ENCODE assay signal across 1 cellular context in genomic region chr19:49590071-49590970, GRCh38.
TF ChIP-seq lines count a peak whose summit lies in the region.

No MANE protein-coding gene starts in this region.

TF ChIP-seq in HepG2, 621 proteins besides CTCF, POLR2A, EP300 and RAD21 (continued from another document and continues in another):
- TF ChIP-seq, protein P1, sequence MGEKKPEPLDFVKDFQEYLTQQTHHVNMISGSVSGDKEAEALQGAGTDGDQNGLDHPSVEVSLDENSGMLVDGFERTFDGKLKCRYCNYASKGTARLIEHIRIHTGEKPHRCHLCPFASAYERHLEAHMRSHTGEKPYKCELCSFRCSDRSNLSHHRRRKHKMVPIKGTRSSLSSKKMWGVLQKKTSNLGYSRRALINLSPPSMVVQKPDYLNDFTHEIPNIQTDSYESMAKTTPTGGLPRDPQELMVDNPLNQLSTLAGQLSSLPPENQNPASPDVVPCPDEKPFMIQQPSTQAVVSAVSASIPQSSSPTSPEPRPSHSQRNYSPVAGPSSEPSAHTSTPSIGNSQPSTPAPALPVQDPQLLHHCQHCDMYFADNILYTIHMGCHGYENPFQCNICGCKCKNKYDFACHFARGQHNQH (CRISPR knock-in tag; IDR thresholded peaks at IDR 0.05): 0 out of 2 replicates have a peak, but pooled peaks have one; percentile 34
- TF ChIP-seq ZFP41 (CRISPR knock-in tag; IDR thresholded peaks at IDR 0.05; ENCODE audit: borderline replicate concordance) (no peak), ZNF569 (CRISPR knock-in tag; IDR thresholded peaks at IDR 0.05; ENCODE audit: borderline replicate concordance) (0 out of 2 replicates have a peak, but pooled peaks have one; percentile 44), ZFP36L2 (CRISPR knock-in tag; IDR thresholded peaks at IDR 0.05) (no peak), ZFYVE20 (CRISPR knock-in tag; IDR thresholded peaks at IDR 0.05; ENCODE audit: borderline replicate concordance, low read depth) (peak; percentile 86; the same call in 1 of the 2 replicates), ZNF496 (CRISPR knock-in tag; IDR thresholded peaks at IDR 0.05; ENCODE audit: insufficient replicate concordance) (no peak), MXI1 (IDR thresholded peaks at IDR 0.05; ENCODE audit: borderline replicate concordance, low read depth, low read length) (no peak; the same call in 2 of the 3 replicates), ZNF557 (CRISPR knock-in tag; IDR thresholded peaks at IDR 0.05) (no peak), FOXO1 (CRISPR knock-in tag; IDR thresholded peaks at IDR 0.05) (peak; percentile 40; the same call in 1 of the 2 replicates), HMGA1 (CRISPR knock-in tag; conservative IDR thresholded peaks at IDR 0.05) (no peak), ZNF567 (CRISPR knock-in tag; IDR thresholded peaks at IDR 0.05; ENCODE audit: borderline replicate concordance) (no peak), ZKSCAN8 (CRISPR knock-in tag; IDR thresholded peaks at IDR 0.05; ENCODE audit: borderline replicate concordance) (no peak), ZNF564 (CRISPR knock-in tag; IDR thresholded peaks at IDR 0.05) (no peak), MED8 (CRISPR knock-in tag; IDR thresholded peaks at IDR 0.05; ENCODE audit: insufficient replicate concordance) (peak; percentile 38), ZNF224 (CRISPR knock-in tag; IDR thresholded peaks at IDR 0.05) (no peak), ZNF558 (CRISPR knock-in tag; IDR thresholded peaks at IDR 0.05; ENCODE audit: borderline replicate concordance) (no peak; the same call in 1 of the 2 replicates), IRF2 (CRISPR knock-in tag; IDR thresholded peaks at IDR 0.05) (peak; percentile 65), FOXP1 (IDR thresholded peaks at IDR 0.05) (no peak), FOXP1 (CRISPR knock-in tag; IDR thresholded peaks at IDR 0.05) (no peak), TBX2 (CRISPR knock-in tag; IDR thresholded peaks at IDR 0.05; ENCODE audit: borderline replicate concordance) (peak; percentile 54; the same call in 1 of the 2 replicates), SIN3A (IDR thresholded peaks at IDR 0.05; ENCODE audit: borderline replicate concordance, low read depth, low read length) (0 out of 2 replicates have a peak, but pooled peaks have one; percentile 35), ZNF616 (CRISPR knock-in tag; IDR thresholded peaks at IDR 0.05; ENCODE audit: low read depth) (no peak), THAP7 (CRISPR knock-in tag; IDR thresholded peaks at IDR 0.05) (peak; percentile 19; the same call in 1 of the 2 replicates), ZBTB33 (CRISPR knock-in tag; IDR thresholded peaks at IDR 0.05) (0 out of 2 replicates have a peak, but pooled peaks have one; percentile 34), ZNF792 (CRISPR knock-in tag; IDR thresholded peaks at IDR 0.05) (no peak), SNAPC4 (CRISPR knock-in tag; IDR thresholded peaks at IDR 0.05) (peak; percentile 41; the same call in 1 of the 2 replicates), GPN1 (CRISPR knock-in tag; IDR thresholded peaks at IDR 0.05; ENCODE audit: borderline replicate concordance) (no peak), HOXA9 (CRISPR knock-in tag; IDR thresholded peaks at IDR 0.05; ENCODE audit: borderline replicate concordance) (no peak), GRHL1 (CRISPR knock-in tag; conservative IDR thresholded peaks at IDR 0.05) (no peak), ZNF160 (CRISPR knock-in tag; IDR thresholded peaks at IDR 0.05) (peak; percentile 79; the same call in 1 of the 2 replicates), FOXC1 (CRISPR knock-in tag; IDR thresholded peaks at IDR 0.05; ENCODE audit: borderline replicate concordance) (peak; percentile 61), THAP11 (CRISPR knock-in tag; IDR thresholded peaks at IDR 0.05) (no peak; the same call in 1 of the 2 replicates), ZZZ3 (CRISPR knock-in tag; IDR thresholded peaks at IDR 0.05; ENCODE audit: borderline replicate concordance) (no peak), RFXAP (CRISPR knock-in tag; IDR thresholded peaks at IDR 0.05; ENCODE audit: borderline replicate concordance) (peak; percentile 78), ZNF251 (CRISPR knock-in tag; IDR thresholded peaks at IDR 0.05) (no peak), SETDB1 (CRISPR knock-in tag; IDR thresholded peaks at IDR 0.05; ENCODE audit: borderline replicate concordance) (no peak), YY1 (IDR thresholded peaks at IDR 0.05; ENCODE audit: insufficient read depth, insufficient replicate concordance, low read depth, low read length) (peak; percentile 29), MLX (CRISPR knock-in tag; IDR thresholded peaks at IDR 0.05) (no peak), AGO1 (IDR thresholded peaks at IDR 0.05; ENCODE audit: low read depth, low read length, poor library complexity, severe bottlenecking) (no peak), TBP (CRISPR knock-in tag; IDR thresholded peaks at IDR 0.05) (no peak)
- TF ChIP-seq, protein P2, sequence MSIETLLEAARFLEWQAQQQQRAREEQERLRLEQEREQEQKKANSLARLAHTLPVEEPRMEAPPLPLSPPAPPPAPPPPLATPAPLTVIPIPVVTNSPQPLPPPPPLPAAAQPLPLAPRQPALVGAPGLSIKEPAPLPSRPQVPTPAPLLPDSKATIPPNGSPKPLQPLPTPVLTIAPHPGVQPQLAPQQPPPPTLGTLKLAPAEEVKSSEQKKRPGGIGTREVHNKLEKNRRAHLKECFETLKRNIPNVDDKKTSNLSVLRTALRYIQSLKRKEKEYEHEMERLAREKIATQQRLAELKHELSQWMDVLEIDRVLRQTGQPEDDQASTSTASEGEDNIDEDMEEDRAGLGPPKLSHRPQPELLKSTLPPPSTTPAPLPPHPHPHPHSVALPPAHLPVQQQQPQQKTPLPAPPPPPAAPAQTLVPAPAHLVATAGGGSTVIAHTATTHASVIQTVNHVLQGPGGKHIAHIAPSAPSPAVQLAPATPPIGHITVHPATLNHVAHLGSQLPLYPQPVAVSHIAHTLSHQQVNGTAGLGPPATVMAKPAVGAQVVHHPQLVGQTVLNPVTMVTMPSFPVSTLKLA (IDR thresholded peaks at IDR 0.05): no peak
- TF ChIP-seq, protein P3, sequence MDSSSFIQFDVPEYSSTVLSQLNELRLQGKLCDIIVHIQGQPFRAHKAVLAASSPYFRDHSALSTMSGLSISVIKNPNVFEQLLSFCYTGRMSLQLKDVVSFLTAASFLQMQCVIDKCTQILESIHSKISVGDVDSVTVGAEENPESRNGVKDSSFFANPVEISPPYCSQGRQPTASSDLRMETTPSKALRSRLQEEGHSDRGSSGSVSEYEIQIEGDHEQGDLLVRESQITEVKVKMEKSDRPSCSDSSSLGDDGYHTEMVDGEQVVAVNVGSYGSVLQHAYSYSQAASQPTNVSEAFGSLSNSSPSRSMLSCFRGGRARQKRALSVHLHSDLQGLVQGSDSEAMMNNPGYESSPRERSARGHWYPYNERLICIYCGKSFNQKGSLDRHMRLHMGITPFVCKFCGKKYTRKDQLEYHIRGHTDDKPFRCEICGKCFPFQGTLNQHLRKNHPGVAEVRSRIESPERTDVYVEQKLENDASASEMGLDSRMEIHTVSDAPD (CRISPR knock-in tag; IDR thresholded peaks at IDR 0.05): 0 out of 2 replicates have a peak, but pooled peaks have one; percentile 67
- TF ChIP-seq, protein P4, sequence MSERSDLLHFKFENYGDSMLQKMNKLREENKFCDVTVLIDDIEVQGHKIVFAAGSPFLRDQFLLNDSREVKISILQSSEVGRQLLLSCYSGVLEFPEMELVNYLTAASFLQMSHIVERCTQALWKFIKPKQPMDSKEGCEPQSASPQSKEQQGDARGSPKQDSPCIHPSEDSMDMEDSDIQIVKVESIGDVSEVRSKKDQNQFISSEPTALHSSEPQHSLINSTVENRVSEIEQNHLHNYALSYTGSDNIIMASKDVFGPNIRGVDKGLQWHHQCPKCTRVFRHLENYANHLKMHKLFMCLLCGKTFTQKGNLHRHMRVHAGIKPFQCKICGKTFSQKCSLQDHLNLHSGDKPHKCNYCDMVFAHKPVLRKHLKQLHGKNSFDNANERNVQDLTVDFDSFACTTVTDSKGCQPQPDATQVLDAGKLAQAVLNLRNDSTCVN (CRISPR knock-in tag; IDR thresholded peaks at IDR 0.05; ENCODE audit: borderline replicate concordance): no peak
- TF ChIP-seq, protein P5, sequence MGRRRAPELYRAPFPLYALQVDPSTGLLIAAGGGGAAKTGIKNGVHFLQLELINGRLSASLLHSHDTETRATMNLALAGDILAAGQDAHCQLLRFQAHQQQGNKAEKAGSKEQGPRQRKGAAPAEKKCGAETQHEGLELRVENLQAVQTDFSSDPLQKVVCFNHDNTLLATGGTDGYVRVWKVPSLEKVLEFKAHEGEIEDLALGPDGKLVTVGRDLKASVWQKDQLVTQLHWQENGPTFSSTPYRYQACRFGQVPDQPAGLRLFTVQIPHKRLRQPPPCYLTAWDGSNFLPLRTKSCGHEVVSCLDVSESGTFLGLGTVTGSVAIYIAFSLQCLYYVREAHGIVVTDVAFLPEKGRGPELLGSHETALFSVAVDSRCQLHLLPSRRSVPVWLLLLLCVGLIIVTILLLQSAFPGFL (CRISPR knock-in tag; IDR thresholded peaks at IDR 0.05): no peak
